Comparison of ENCODE assay signal across 1 cellular context in the genomic region with DNA sequence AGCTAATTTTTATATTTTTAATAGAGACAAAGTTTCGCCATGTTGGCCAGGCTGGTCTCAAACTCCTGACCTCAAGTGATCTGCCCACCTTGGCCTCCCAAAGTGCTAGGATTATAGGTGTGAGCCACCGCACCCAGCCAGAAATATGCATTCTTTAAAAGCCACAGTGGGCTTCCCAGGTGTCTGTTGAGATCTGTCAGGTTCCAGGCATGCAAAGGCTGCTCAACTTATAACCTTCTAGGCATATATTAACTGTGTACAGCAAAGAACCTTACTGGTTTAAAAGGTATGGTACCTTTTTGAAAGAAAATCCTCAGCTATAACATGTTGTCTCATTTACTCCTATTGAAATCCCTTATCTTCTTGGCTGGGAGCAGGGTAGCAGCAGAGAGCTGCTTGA.
TF ChIP-seq lines count a peak whose summit lies in the region.

No MANE protein-coding gene starts in this region.

TF ChIP-seq in GM12878, 131 proteins besides CTCF, POLR2A, EP300 and RAD21:
- TF ChIP-seq, protein P1, sequence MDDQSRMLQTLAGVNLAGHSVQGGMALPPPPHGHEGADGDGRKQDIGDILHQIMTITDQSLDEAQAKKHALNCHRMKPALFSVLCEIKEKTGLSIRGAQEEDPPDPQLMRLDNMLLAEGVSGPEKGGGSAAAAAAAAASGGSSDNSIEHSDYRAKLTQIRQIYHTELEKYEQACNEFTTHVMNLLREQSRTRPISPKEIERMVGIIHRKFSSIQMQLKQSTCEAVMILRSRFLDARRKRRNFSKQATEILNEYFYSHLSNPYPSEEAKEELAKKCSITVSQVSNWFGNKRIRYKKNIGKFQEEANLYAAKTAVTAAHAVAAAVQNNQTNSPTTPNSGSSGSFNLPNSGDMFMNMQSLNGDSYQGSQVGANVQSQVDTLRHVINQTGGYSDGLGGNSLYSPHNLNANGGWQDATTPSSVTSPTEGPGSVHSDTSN (IDR thresholded peaks at IDR 0.05; ENCODE audit: insufficient replicate concordance, low read depth, low read length), result no peak
- no peak for TF ChIP-seq RAD51 (IDR thresholded peaks at IDR 0.05)
TF ChIP-seq in GM12878: peak in this region for 0.
